In the genomic region with DNA sequence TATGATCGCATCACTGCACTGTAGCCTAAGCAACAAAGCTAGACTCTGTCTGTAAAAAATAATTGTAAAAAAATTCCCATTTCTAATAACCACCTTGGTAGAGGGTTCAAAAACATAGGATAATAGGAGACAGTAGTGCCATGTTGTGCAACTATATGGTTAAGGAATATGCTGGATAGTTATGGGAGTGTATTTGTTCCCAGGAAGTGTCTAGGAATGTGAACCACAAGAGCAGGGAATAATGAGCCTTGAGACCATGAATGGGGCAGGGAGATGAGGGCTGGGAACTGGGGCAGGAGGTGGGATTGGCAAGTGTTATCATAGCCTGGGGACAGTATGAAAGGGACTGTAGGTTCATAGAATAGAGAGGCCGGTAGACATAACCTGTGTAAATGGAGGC, we compare ENCODE assay signal across 15 cellular contexts. TPM values are rescaled to one million over a fixed set of nuclear protein-coding genes. Genes with fewer than 3 reads are reported as not detected.
DNase-seq lines count a peak whose midpoint lies in the region; ATAC-seq and TF ChIP-seq lines count a peak whose summit lies in the region.
"Had no signal": no experiment of that assay in that cellular context is flagged by ENCODE, and none has a peak within 500 bp of the region (broad histone marks: within the 10 kb centered on the region; RNA-seq: fewer than 3 reads in every experiment).

No MANE protein-coding gene starts in this region.

- H3K4me1 ChIP-seq in ascending aorta (peaks cover 18 to 62% of the 10 kb centered on the region in 2 donors), lower lobe of right lung (peaks cover 54% of the 10 kb centered on the region), smooth muscle cell (ENCODE audit: low read depth) (peaks cover 22% of the 10 kb centered on the region)
- H3K4me1 ChIP-seq: colonic mucosa had no signal

- H3K9ac ChIP-seq in smooth muscle cell (ENCODE audit: low read depth) = no peak overlapping the region
- H3K9ac ChIP-seq: BLaER1 treated with 17β-estradiol and CSF1 and Interleukin-3, amounts not matched to agents 10 nM and 100 nM had no signal

- H3F3A ChIP-seq in smooth muscle cell (ENCODE audit: low read depth) = peaks cover 4% of the 10 kb centered on the region

- WGBS in smooth muscle cell (ENCODE audit: low lambda C conversion rate) = 97% methylated on average over 2 of the region's 2 CpGs

- intact Hi-C loops in ascending aorta (cut with DNase I) (no loop called here), lower lobe of right lung (cut with DNase I) (no loop called here)

- H3K27ac ChIP-seq in ascending aorta (peak overlapping the region; percentile 88 to 93), lower lobe of right lung (peak overlapping the region; percentile 79), smooth muscle cell (ENCODE audit: low read depth) (no peak overlapping the region)
- H3K27ac ChIP-seq: BLaER1 treated with 17β-estradiol and CSF1 and Interleukin-3, amounts not matched to agents 10 nM and 100 nM; colonic mucosa; epithelial cell of prostate had no signal

- peak overlapping the region; percentile 88 for H3K4me2 ChIP-seq in smooth muscle cell
- H3K4me2 ChIP-seq: BLaER1 treated with 17β-estradiol and CSF1 and Interleukin-3, amounts not matched to agents 10 nM and 100 nM had no signal

- no peak for TF ChIP-seq CTCF in ascending aorta (IDR thresholded peaks at IDR 0.05)
- no peak for TF ChIP-seq CTCF in lower lobe of right lung (IDR thresholded peaks at IDR 0.05)
- no peak for TF ChIP-seq CTCF in smooth muscle cell (IDR thresholded peaks at IDR 0.05; ENCODE audit: borderline replicate concordance, insufficient read depth, poor library complexity, severe bottlenecking)

- peaks cover 74% of the 10 kb centered on the region for H3K79me2 ChIP-seq in smooth muscle cell (ENCODE audit: low read depth)

- H2AFZ ChIP-seq in smooth muscle cell (ENCODE audit: low read depth) = no peak overlapping the region

- DNase-seq in D341Med (ENCODE audit: low spot score) (peak; percentile 2), ascending aorta (ENCODE audit: low spot score in 2 of 2) (no peak), lower lobe of right lung (no peak), smooth muscle cell (lab: John Stamatoyannopoulos, UW; ENCODE audit: unreplicated experiment) (no peak), RPMI8226 (no peak), mesenteric fat pad (ENCODE audit: low spot score) (no peak), NOMO-1 treated with DMSO at 0.1 percent for 48 hours (lab: John Stamatoyannopoulos, UW; ENCODE audit: unreplicated experiment) (no peak), HuH-7.5 (ENCODE audit: low spot score) (no peak)
- DNase-seq: anterior cingulate cortex, colonic mucosa, kidney glomerular epithelial cell, NCI-H1436 treated with DMSO at 0.1 percent for 48 hours, NCI-H345 had no signal

- peak overlapping the region in 1 of 2 donors; percentile 49 for H3K4me3 ChIP-seq in ascending aorta
- peak overlapping the region; percentile 53 for H3K4me3 ChIP-seq in lower lobe of right lung
- H3K4me3 ChIP-seq in smooth muscle cell = no peak overlapping the region
- H3K4me3 ChIP-seq: BLaER1 treated with 17β-estradiol and CSF1 and Interleukin-3, amounts not matched to agents 10 nM and 100 nM; colonic mucosa had no signal

- H3K9me3 ChIP-seq in ascending aorta = no peaks in the 10 kb centered on the region
- no peaks in the 10 kb centered on the region for H3K9me3 ChIP-seq in lower lobe of right lung
- no peaks in the 10 kb centered on the region for H3K9me3 ChIP-seq in smooth muscle cell (replicated peaks; ENCODE audit: low read depth)
- H3K9me3 ChIP-seq: colonic mucosa had no signal

- H3K27me3 ChIP-seq in ascending aorta (no peaks in the 10 kb centered on the region), lower lobe of right lung (ENCODE audit: low read depth) (no peaks in the 10 kb centered on the region), smooth muscle cell (ENCODE audit: low read depth) (no peaks in the 10 kb centered on the region)
- H3K27me3 ChIP-seq: BLaER1 treated with 17β-estradiol and CSF1 and Interleukin-3, amounts not matched to agents 10 nM and 100 nM; colonic mucosa had no signal

- H4K20me1 ChIP-seq in smooth muscle cell (ENCODE audit: low read depth) = peaks cover 39% of the 10 kb centered on the region

- H3K36me3 ChIP-seq in ascending aorta (no peaks in the 10 kb centered on the region), lower lobe of right lung (no peaks in the 10 kb centered on the region), smooth muscle cell (ENCODE audit: low read depth) (no peaks in the 10 kb centered on the region)
- H3K36me3 ChIP-seq: colonic mucosa had no signal

- no peak for ATAC-seq in lower lobe of right lung

RNA-seq across cellular contexts. Expression of gene RUSC2, which starts 50.4 kb away (rescaled TPM):
- total RNA-seq in ascending aorta = 116 TPM
- total RNA-seq in lower lobe of right lung = 23.6 TPM
- total RNA-seq in smooth muscle cell = 16.5 and 18.1 TPM in 2 replicates
- polyA plus RNA-seq in smooth muscle cell = 21.8 and 29.5 TPM in 2 replicates
- total RNA-seq in mesenteric fat pad = 40.2 TPM
